In genomic region chr18:9913526-9914333, GRCh38 we compare ENCODE assay signal across 8 cellular contexts. TPM values are rescaled to one million over a fixed set of nuclear protein-coding genes. Genes with fewer than 3 reads are reported as not detected.
DNase-seq lines count a peak whose midpoint lies in the region; ATAC-seq and TF ChIP-seq lines count a peak whose summit lies in the region.

A gene with protein sequence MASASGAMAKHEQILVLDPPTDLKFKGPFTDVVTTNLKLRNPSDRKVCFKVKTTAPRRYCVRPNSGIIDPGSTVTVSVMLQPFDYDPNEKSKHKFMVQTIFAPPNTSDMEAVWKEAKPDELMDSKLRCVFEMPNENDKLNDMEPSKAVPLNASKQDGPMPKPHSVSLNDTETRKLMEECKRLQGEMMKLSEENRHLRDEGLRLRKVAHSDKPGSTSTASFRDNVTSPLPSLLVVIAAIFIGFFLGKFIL (plus strand): TSS chr18:9914016. CDS start chr18:9914257, 241 bp downstream.

- peaks cover 7 to 17% (median 16%) of the 10 kb centered on the region in 3 donors for H3K27me3 Mint-ChIP-seq in immature natural killer cell (ENCODE audit: low read depth in 3 of 3)

- DNase-seq in AG10803 (ENCODE audit: low read depth) (peak; percentile 94), NCI-H345 treated with DMSO at 0.1 percent for 48 hours (lab: John Stamatoyannopoulos, UW; ENCODE audit: unreplicated experiment) (peak; percentile 94), caudate nucleus (lab: John Stamatoyannopoulos, UW) (peak; percentile 62 to 100 (median 96)), immature natural killer cell (peak; percentile 95 to 98 (median 96)), smooth muscle cell of the brain vasculature (ENCODE audit: low read depth, low spot score) (peak; percentile 95)
- DNase-seq in activated CD4-positive, CD25-positive, alpha-beta regulatory T cell (lab: John Stamatoyannopoulos, UW), result peak; percentile 86 to 91 (median 89)

- peaks cover 26 to 31% of the 10 kb centered on the region in 2 donors for H3K4me1 Mint-ChIP-seq in immature natural killer cell

- ATAC-seq in GM19035 (IDR thresholded peaks at IDR 0.05; ENCODE audit: unreplicated experiment) (peak; percentile 82), HG03342 (IDR thresholded peaks at IDR 0.05; ENCODE audit: unreplicated experiment) (peak; percentile 84)

- peaks cover 0 to 1% (median 0%) of the 10 kb centered on the region in 6 donors for H3K9me3 Mint-ChIP-seq in immature natural killer cell

- H3K4me3 ChIP-seq in AG10803 (ENCODE audit: low read length), result peak within 1 kb of the TSS; percentile 77

- no peaks in the 10 kb centered on the region for H3K36me3 Mint-ChIP-seq in immature natural killer cell

- no peak for TF ChIP-seq CTCF in AG10803 (conservative IDR thresholded peaks at IDR 0.05; ENCODE audit: low read length)

- H3K27ac ChIP-seq in caudate nucleus (ENCODE audit: low read depth, low read length), result peak within 1 kb of the TSS; percentile 99

- H3K27ac Mint-ChIP-seq in immature natural killer cell, result peak within 1 kb of the TSS; percentile 91 to 96 (median 94)

- H3K4me3 Mint-ChIP-seq in immature natural killer cell, result peak within 1 kb of the TSS; percentile 88 to 95 (median 91)

RNA-seq across cellular contexts. Expression of the gene that starts here (rescaled TPM):
- 100 to 1,000 TPM; 187 to 252 (median 235) TPM for polyA plus RNA-seq in immature natural killer cell

Comparison
In these comparisons a context has a peak if more than half of its experiments do, and no peak if none do; other contexts are left out.
1. Peak in every context shown above with its lines: DNase-seq, ATAC-seq, H3K4me3 ChIP-seq and H3K27ac ChIP-seq.